Comparison of ENCODE assay signal across 1 cellular context in genomic region chr5:78420548-78420947, GRCh38.
TF ChIP-seq lines count a peak whose summit lies in the region.

No MANE protein-coding gene starts in this region.

TF ChIP-seq in HepG2, 621 proteins besides CTCF, POLR2A, EP300 and RAD21 (continued from another document):
- peak; percentile 43; the same call in 1 of the 2 replicates for TF ChIP-seq ARID5B (CRISPR knock-in tag; IDR thresholded peaks at IDR 0.05)
- 0 out of 2 replicates have a peak, but pooled peaks have one; percentile 33 for TF ChIP-seq CEBPG (CRISPR knock-in tag; IDR thresholded peaks at IDR 0.05)
- no peak for TF ChIP-seq TCF12 (IDR thresholded peaks at IDR 0.05)
- no peak for TF ChIP-seq TCF12 (CRISPR knock-in tag; IDR thresholded peaks at IDR 0.05)
- no peak for TF ChIP-seq FOXA1 (IDR thresholded peaks at IDR 0.05)
- TF ChIP-seq FOXA1 (CRISPR knock-in tag; IDR thresholded peaks at IDR 0.05): peak; percentile 61
- TF ChIP-seq LCORL (IDR thresholded peaks at IDR 0.05): 0 out of 2 replicates have a peak, but pooled peaks have one; percentile 25
- TF ChIP-seq LCORL (CRISPR knock-in tag; IDR thresholded peaks at IDR 0.05): no peak
- TF ChIP-seq GATAD2A (CRISPR knock-in tag; IDR thresholded peaks at IDR 0.05): peak; percentile 29; the same call in 1 of the 2 replicates
TF ChIP-seq in HepG2: peak in this region for 11.
